ENCODE assay signal across 8 cellular contexts in genomic region chr4:2482693-2483092, GRCh38. TPM values are rescaled to one million over a fixed set of nuclear protein-coding genes. Genes with fewer than 3 reads are reported as not detected.
DNase-seq lines count a peak whose midpoint lies in the region; ATAC-seq, FAIRE-seq and TF ChIP-seq lines count a peak whose summit lies in the region.

No MANE protein-coding gene starts in this region.

- ATAC-seq in HG02973 (IDR thresholded peaks at IDR 0.05; ENCODE audit: unreplicated experiment): peak; percentile 48
- no peak for ATAC-seq in GM18517 (IDR thresholded peaks at IDR 0.05; ENCODE audit: unreplicated experiment)
- ATAC-seq in omental fat pad (ENCODE audit: low FRiP score): no peak

- peaks cover 50% of the 10 kb centered on the region for H3K4me1 ChIP-seq in stomach smooth muscle (ENCODE audit: control insufficient read depth, insufficient read depth, low read length)

- peak; percentile 88 for FAIRE-seq in GM18507 (lab: Jason Lieb, UNC)

- peak overlapping the region; percentile 1 to 40 for H3K4me3 ChIP-seq in stomach smooth muscle (ENCODE audit: low read length in 2 of 2)

- H3K27ac ChIP-seq in angular gyrus (ENCODE audit: low read depth, low read length) (peak overlapping the region; percentile 69), stomach smooth muscle (ENCODE audit: low read length) (peak overlapping the region; percentile 76)

- H3K27me3 ChIP-seq in stomach smooth muscle (ENCODE audit: control insufficient read depth in 1 of 2, insufficient read depth in 2 of 2, low read length in 2 of 2): no peaks in the 10 kb centered on the region

- no peaks in the 10 kb centered on the region for H3K36me3 ChIP-seq in stomach smooth muscle (ENCODE audit: control insufficient read depth in 2 of 2, insufficient read depth in 2 of 2, low read length in 2 of 2)

- no peaks in the 10 kb centered on the region for H3K9me3 ChIP-seq in stomach smooth muscle (ENCODE audit: control insufficient read depth in 2 of 2, low read length in 2 of 2)

- no peak for TF ChIP-seq CTCF in omental fat pad (IDR thresholded peaks at IDR 0.05)

- peak overlapping the region; percentile 29 to 31 for H3K9ac ChIP-seq in stomach smooth muscle (ENCODE audit: low read length in 2 of 2)

- DNase-seq in GM18507 (ENCODE audit: extremely low spot score, insufficient read length, low read depth) (no peak), iris pigment epithelial cell (ENCODE audit: low read depth) (peak; percentile 86), omental fat pad (ENCODE audit: low spot score) (no peak), A172 (ENCODE audit: low spot score) (no peak)

RNA-seq across cellular contexts. Expression of gene RNF4, which starts 13.8 kb away (rescaled TPM):
- total RNA-seq in omental fat pad: 10 to 100 TPM; 38.5 to 90.1 (median 44.5) TPM
- 50.8 and 55.6 TPM in 2 replicates for total RNA-seq in A172 (2014; rRNA removed; shearing (Covaris generic))

RNA-seq across cellular contexts. Expression of gene FAM193A, which starts 53.8 kb away (rescaled TPM):
- 10 to 100 TPM; 16.7 to 30.1 (median 24.9) TPM for total RNA-seq in omental fat pad
- 10.3 and 12.0 TPM in 2 replicates for total RNA-seq in A172 (2014; rRNA removed; shearing (Covaris generic))
